8 cellular contexts compared by ENCODE assay signal in the genomic region with DNA sequence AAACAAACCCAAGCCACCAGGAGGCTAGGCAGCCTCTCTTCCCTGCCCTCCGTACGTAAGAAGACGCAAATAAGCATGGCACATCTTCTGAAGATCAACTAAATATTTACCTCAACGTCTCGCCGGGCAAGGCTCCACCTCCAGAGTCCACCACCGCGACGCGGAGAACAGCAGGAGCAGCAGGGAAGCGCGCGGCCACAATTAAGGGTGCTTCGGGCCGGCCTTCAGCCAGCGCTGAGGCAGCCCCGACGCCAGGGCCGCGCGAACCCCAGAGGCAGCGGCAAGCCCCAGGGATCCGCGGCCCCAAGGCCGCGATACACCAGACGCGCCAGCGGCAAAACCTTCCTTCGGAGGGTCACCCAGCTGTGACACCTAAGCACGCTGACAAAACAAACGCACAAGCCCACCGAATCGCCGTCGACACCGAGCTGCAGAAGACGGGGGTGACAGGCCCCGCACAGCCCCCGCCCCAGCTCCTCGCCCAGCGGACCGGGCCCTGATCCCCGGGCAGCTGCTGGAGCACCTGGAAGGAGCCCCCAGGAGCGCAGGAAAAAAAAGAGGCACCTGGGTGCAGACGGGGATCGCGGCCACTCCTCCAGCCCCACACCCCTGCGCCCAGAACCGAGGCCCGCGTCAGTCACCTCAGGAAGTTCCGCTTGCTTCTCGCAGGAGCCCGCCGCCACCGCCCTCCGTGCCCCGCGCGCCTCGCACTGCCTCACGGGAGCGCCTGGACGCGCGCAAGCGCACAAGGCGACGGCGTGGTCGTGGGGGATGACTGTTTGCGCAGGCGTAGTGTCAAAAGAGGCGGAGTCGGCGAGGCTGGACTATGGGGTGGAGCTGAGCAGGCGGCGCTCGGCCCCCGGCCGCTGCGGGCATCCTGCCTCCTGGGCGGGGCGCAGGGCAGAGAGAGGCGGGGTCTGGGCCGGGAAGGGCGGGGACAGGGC. TPM values are rescaled to one million over a fixed set of nuclear protein-coding genes. Genes with fewer than 3 reads are reported as not detected.
A peak's percentile ranks its signal among the peaks of the same experiment; 100 is the strongest.
DNase-seq lines count a peak whose midpoint lies in the region; ATAC-seq and TF ChIP-seq lines count a peak whose summit lies in the region.

Gene HAUS3, minus strand, starts transcription at position 712 of the 944 bp plus-strand sequence. CDS start 1,175 bp downstream, outside the sequence.
Gene POLN, minus strand, starts transcription at position 712 of the 944 bp plus-strand sequence. CDS start 12,890 bp downstream, outside the sequence.

- peak within 1 kb of the TSS; percentile 94 for H3K27ac Mint-ChIP-seq in activated T-cell treated with anti-CD3 and anti-CD28 coated beads, Interleukin-2, amount 50 U/mL, for 24 hours

- H3K4me3 Mint-ChIP-seq in activated T-cell treated with anti-CD3 and anti-CD28 coated beads, Interleukin-2, amount 50 U/mL, for 24 hours = peak within 1 kb of the TSS; percentile 96

- no peak for TF ChIP-seq RAD21 in Ishikawa (IDR thresholded peaks at IDR 0.05; ENCODE audit: low read depth)

- H3K9me3 Mint-ChIP-seq in activated T-cell treated with anti-CD3 and anti-CD28 coated beads, Interleukin-2, amount 50 U/mL, for 24 hours = no peaks in the 10 kb centered on the region

- DNase-seq in DMS153 (lab: John Stamatoyannopoulos, UW) (peak; percentile 80), OCI-M2 (lab: John Stamatoyannopoulos, UW; ENCODE audit: unreplicated experiment) (peak; percentile 38), myocyte (ENCODE audit: low read depth) (peak; percentile 98)
- DNase-seq in activated T-cell treated with anti-CD3 and anti-CD28 coated beads, Interleukin-2, amount 50 U/mL, for 24 hours = peak; percentile 100
- DNase-seq in stimulated activated CD8-positive, alpha-beta memory T cell treated with anti-CD3 and anti-CD28 coated beads, Interleukin-7, amount 100 ng/mL, for 4 hours (ENCODE audit: low read depth in 2 of 2) = peak; percentile 98

- H3K36me3 Mint-ChIP-seq in activated T-cell treated with anti-CD3 and anti-CD28 coated beads, Interleukin-2, amount 50 U/mL, for 24 hours (ENCODE audit: low read depth) = peaks cover 41% of the 10 kb centered on the region

- TF ChIP-seq EP300 in Ishikawa (IDR thresholded peaks at IDR 0.05; ENCODE audit: borderline replicate concordance) = no peak

- ATAC-seq in GM21576 (IDR thresholded peaks at IDR 0.05; ENCODE audit: unreplicated experiment) (peak; percentile 88), esophagus mucosa (peak; percentile 98)

- H3K27me3 Mint-ChIP-seq in activated T-cell treated with anti-CD3 and anti-CD28 coated beads, Interleukin-2, amount 50 U/mL, for 24 hours = no peaks in the 10 kb centered on the region

- H3K4me1 Mint-ChIP-seq in activated T-cell treated with anti-CD3 and anti-CD28 coated beads, Interleukin-2, amount 50 U/mL, for 24 hours (ENCODE audit: low read depth) = peaks cover 63% of the 10 kb centered on the region

TF ChIP-seq in Ishikawa, 13 proteins besides CTCF, POLR2A, EP300 and RAD21:
- peak; percentile 15; the same call in 1 of the 2 replicates for TF ChIP-seq TCF12 (IDR thresholded peaks at IDR 0.05; ENCODE audit: low read depth)
- peak; percentile 81 for TF ChIP-seq TAF1 (IDR thresholded peaks at IDR 0.05; ENCODE audit: low read depth)
- peak; percentile 63; the same call in 1 of the 2 replicates for TF ChIP-seq ZBTB7A (IDR thresholded peaks at IDR 0.05; ENCODE audit: low read depth)
- TF ChIP-seq, protein P1, sequence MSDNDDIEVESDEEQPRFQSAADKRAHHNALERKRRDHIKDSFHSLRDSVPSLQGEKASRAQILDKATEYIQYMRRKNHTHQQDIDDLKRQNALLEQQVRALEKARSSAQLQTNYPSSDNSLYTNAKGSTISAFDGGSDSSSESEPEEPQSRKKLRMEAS (IDR thresholded peaks at IDR 0.05) = peak; percentile 79
- TF ChIP-seq CREB1 (IDR thresholded peaks at IDR 0.05; ENCODE audit: low read depth) = no peak

RNA-seq across cellular contexts. Expression of gene HAUS3, which starts in this region (rescaled TPM):
- total RNA-seq in esophagus mucosa = 5.7 TPM
- 12.5 and 13.1 TPM in 2 replicates for total RNA-seq in myocyte
- polyA plus RNA-seq in myocyte (2012) = 4.2 TPM

RNA-seq across cellular contexts. Expression of gene POLN, which starts in this region (rescaled TPM):
- 1.1 TPM for total RNA-seq in esophagus mucosa
- total RNA-seq in myocyte = 5.5 and 7.8 TPM in 2 replicates
- 4.1 TPM for polyA plus RNA-seq in myocyte (2012)

Comparison
In these comparisons a context has a peak if more than half of its experiments do, and no peak if none do; other contexts are left out.
1. Peak in every context shown above with its lines: DNase-seq and ATAC-seq.
2. DNase-seq: peak in every context shown above with its lines; median percentile 100 in activated T-cell treated with anti-CD3 and anti-CD28 coated beads, Interleukin-2, amount 50 U/mL, for 24 hours; 98 in myocyte; 98 in stimulated activated CD8-positive, alpha-beta memory T cell treated with anti-CD3 and anti-CD28 coated beads, Interleukin-7, amount 100 ng/mL, for 4 hours; 80 in DMS153; 38 in OCI-M2.